Comparison of ENCODE assay signal across 24 cellular contexts in the genomic region with DNA sequence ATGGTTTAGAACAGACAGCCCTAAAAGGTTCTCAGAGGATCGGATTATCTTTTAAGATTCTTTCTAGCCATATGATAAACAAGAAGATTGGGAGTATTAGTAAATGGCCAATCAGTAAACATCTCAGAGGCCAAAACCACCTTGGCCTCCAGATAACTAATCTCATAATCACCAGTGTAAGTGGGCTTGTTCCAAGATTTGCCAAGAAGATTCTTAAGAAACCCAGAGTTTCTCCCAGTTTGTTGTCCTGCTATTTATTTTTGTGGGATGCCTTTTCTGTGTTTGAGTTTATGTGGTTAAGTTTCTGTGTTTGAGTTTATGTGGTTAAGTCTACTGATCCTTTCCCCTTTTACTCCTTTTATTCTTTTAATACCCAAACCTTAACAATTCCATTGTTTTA.
"Had no signal": no experiment of that assay in that cellular context is flagged by ENCODE, and none has a peak within 500 bp of the region (broad histone marks: within the 10 kb centered on the region; RNA-seq: fewer than 3 reads in every experiment).

No MANE protein-coding gene starts in this region.

- DNase-seq: activated CD4-positive, alpha-beta T cell treated with anti-CD3 and anti-CD28 coated beads, Interleukin-2, amount 10 ng/mL, durations not matched to agents 24 days and 14 days; activated CD8-positive, alpha-beta memory T cell treated with anti-CD3 and anti-CD28 coated beads, Interleukin-2, amount 10 ng/mL, durations not matched to agents 7 days and 5 days; activated CD8-positive, alpha-beta T cell treated with anti-CD3 and anti-CD28 coated beads for 36 hours; activated T-cell treated with anti-CD3 and anti-CD28 coated beads for 4 hours; amniotic stem cell; cerebellar nuclear complex; endodermal cell; foreskin keratinocyte; immature natural killer cell; kidney glomerular epithelial cell; left lung; pancreas; psoas muscle; right cardiac atrium; stimulated activated CD4-positive, alpha-beta T cell treated with anti-CD3 and anti-CD28 coated beads, Interleukin-12 subunit alpha, Interleukin-12 subunit beta, amount 100 ng/mL, for 4 hours; stimulated activated CD4-positive, alpha-beta T cell treated with anti-CD3 and anti-CD28 coated beads, Interleukin-4, amount 100 ng/mL, for 4 hours; stimulated activated naive CD8-positive, alpha-beta T cell treated with anti-CD3 and anti-CD28 coated beads, Interleukin-15, Interleukin-2, amounts not matched to agents 100 U/mL and 50 U/mL, for 24 hours; upper lobe of left lung had no signal

- ATAC-seq: activated CD4-positive, CD25-positive, alpha-beta regulatory T cell treated with anti-CD3 and anti-CD28 coated beads, Interleukin-2, amount 50 U/mL, for 24 hours; activated CD8-positive, alpha-beta memory T cell treated with anti-CD3 and anti-CD28 coated beads, Interleukin-2, amount 10 ng/mL, durations not matched to agents 7 days and 5 days; activated CD8-positive, alpha-beta T cell treated with anti-CD3 and anti-CD28 coated beads for 36 hours; activated naive CD4-positive, alpha-beta T cell treated with anti-CD3 and anti-CD28 coated beads, Interleukin-2, amount 50 U/mL, for 72 hours; activated T-helper 17 cell treated with anti-CD3 and anti-CD28 coated beads, Interleukin-2, amount 50 U/mL, for 72 hours; foreskin keratinocyte; left lung; pancreas; psoas muscle; right cardiac atrium; stimulated activated naive CD8-positive, alpha-beta T cell treated with anti-CD3 and anti-CD28 coated beads, Interleukin-15, Interleukin-2, amounts not matched to agents 100 U/mL and 50 U/mL, for 24 hours had no signal

- H3K4me3 Mint-ChIP-seq: activated CD4-positive, alpha-beta T cell treated with anti-CD3 and anti-CD28 coated beads, Interleukin-2, amount 10 ng/mL, durations not matched to agents 24 days and 14 days; activated CD8-positive, alpha-beta memory T cell treated with anti-CD3 and anti-CD28 coated beads, Interleukin-2, amount 10 ng/mL, durations not matched to agents 7 days and 5 days; activated CD8-positive, alpha-beta T cell treated with anti-CD3 and anti-CD28 coated beads for 36 hours; activated T-helper 17 cell treated with anti-CD3 and anti-CD28 coated beads, Interleukin-2, amount 50 U/mL, for 72 hours; endodermal cell; immature natural killer cell; nephron had no signal

- H3K9me3 ChIP-seq: left lung, pancreas, psoas muscle, upper lobe of left lung had no signal

- H3K27me3 ChIP-seq: foreskin keratinocyte, left lung, pancreas, upper lobe of left lung had no signal

- H3K36me3 Mint-ChIP-seq: activated CD8-positive, alpha-beta memory T cell treated with anti-CD3 and anti-CD28 coated beads, Interleukin-2, amount 10 ng/mL, durations not matched to agents 7 days and 5 days; activated naive CD4-positive, alpha-beta T cell treated with anti-CD3 and anti-CD28 coated beads, Interleukin-2, amount 50 U/mL, for 72 hours; immature natural killer cell had no signal

- H3K4me1 Mint-ChIP-seq: activated CD4-positive, alpha-beta T cell treated with anti-CD3 and anti-CD28 coated beads, Interleukin-2, amount 10 ng/mL, durations not matched to agents 24 days and 14 days; activated CD8-positive, alpha-beta memory T cell treated with anti-CD3 and anti-CD28 coated beads, Interleukin-2, amount 10 ng/mL, durations not matched to agents 7 days and 5 days; activated T-helper 17 cell treated with anti-CD3 and anti-CD28 coated beads, Interleukin-2, amount 50 U/mL, for 72 hours; immature natural killer cell had no signal

- H3K4me3 ChIP-seq: coronary artery, left lung, pancreas, psoas muscle, upper lobe of left lung had no signal

- H3K27me3 Mint-ChIP-seq: activated CD8-positive, alpha-beta memory T cell treated with anti-CD3 and anti-CD28 coated beads, Interleukin-2, amount 10 ng/mL, durations not matched to agents 7 days and 5 days; activated CD8-positive, alpha-beta T cell treated with anti-CD3 and anti-CD28 coated beads for 36 hours; activated T-helper 17 cell treated with anti-CD3 and anti-CD28 coated beads, Interleukin-2, amount 50 U/mL, for 72 hours had no signal

- H3K27ac Mint-ChIP-seq: activated CD4-positive, alpha-beta T cell treated with anti-CD3 and anti-CD28 coated beads, Interleukin-2, amount 10 ng/mL, durations not matched to agents 24 days and 14 days; activated CD8-positive, alpha-beta memory T cell treated with anti-CD3 and anti-CD28 coated beads, Interleukin-2, amount 10 ng/mL, durations not matched to agents 7 days and 5 days; activated CD8-positive, alpha-beta T cell treated with anti-CD3 and anti-CD28 coated beads for 36 hours; activated naive CD4-positive, alpha-beta T cell treated with anti-CD3 and anti-CD28 coated beads, Interleukin-2, amount 50 U/mL, for 72 hours; activated T-helper 17 cell treated with anti-CD3 and anti-CD28 coated beads, Interleukin-2, amount 50 U/mL, for 72 hours; endodermal cell; immature natural killer cell; nephron had no signal

- H3K27ac ChIP-seq: coronary artery, epithelial cell of prostate, foreskin keratinocyte, left lung, pancreas, psoas muscle, upper lobe of left lung had no signal

- H3K9me3 Mint-ChIP-seq: activated CD4-positive, alpha-beta T cell treated with anti-CD3 and anti-CD28 coated beads, Interleukin-2, amount 10 ng/mL, durations not matched to agents 24 days and 14 days; activated CD8-positive, alpha-beta T cell treated with anti-CD3 and anti-CD28 coated beads for 36 hours; activated naive CD4-positive, alpha-beta T cell treated with anti-CD3 and anti-CD28 coated beads, Interleukin-2, amount 50 U/mL, for 72 hours; activated T-helper 17 cell treated with anti-CD3 and anti-CD28 coated beads, Interleukin-2, amount 50 U/mL, for 72 hours; endodermal cell had no signal

- H3K36me3 ChIP-seq: left lung, pancreas, upper lobe of left lung had no signal

- H3K4me1 ChIP-seq: foreskin keratinocyte, left lung, pancreas, psoas muscle had no signal

- FAIRE-seq: pancreas had no signal
